In genomic region chr1:247114351-247115140, GRCh38 we compare ENCODE assay signal across 1 cellular context.
TF ChIP-seq lines count a peak whose summit lies in the region.

No MANE protein-coding gene starts in this region.

TF ChIP-seq in H1, 55 proteins besides CTCF, POLR2A, EP300 and RAD21:
- TF ChIP-seq SIX5 (IDR thresholded peaks at IDR 0.05; ENCODE audit: low read depth, low read length) (no peak), CEBPB (IDR thresholded peaks at IDR 0.05; ENCODE audit: low read depth, low read length) (no peak), HDAC6 (IDR thresholded peaks at IDR 0.05; ENCODE audit: low read depth, low read length) (no peak)
TF ChIP-seq in H1: peak in this region for 0.
